In genomic region chr6:148416309-148416965, GRCh38 we compare ENCODE assay signal across 26 cellular contexts.
DNase-seq lines count a peak whose midpoint lies in the region; ATAC-seq, FAIRE-seq and TF ChIP-seq lines count a peak whose summit lies in the region.
"Had no signal": no experiment of that assay in that cellular context is flagged by ENCODE, and none has a peak within 500 bp of the region (broad histone marks: within the 10 kb centered on the region; RNA-seq: fewer than 3 reads in every experiment).

No MANE protein-coding gene starts in this region.

- no peak overlapping the region for H2AK5ac ChIP-seq in H9 (ENCODE audit: insufficient read length, low read length)

- CTCF ChIA-PET in HepG2 (lab: Yijun Ruan, JAX; ENCODE audit: low intra/inter-chr PET ratio, low total read pairs) = no interaction called here

- WGBS in HepG2 (ENCODE audit: low lambda C conversion rate) = 97% methylated on average over 7 of the region's 7 CpGs
- 79% methylated on average over 5 of the region's 7 CpGs for WGBS in right lobe of liver (ENCODE audit: insufficient coverage, low coverage, low lambda C conversion rate, missing lambda C conversion rate)
- WGBS in H9 (ENCODE audit: extremely low coverage, insufficient read length, low lambda C conversion rate) = no CpG with 5 or more reads among the region's 7 CpGs

- no peaks in the 10 kb centered on the region for H3K4me1 ChIP-seq in HepG2 (ENCODE audit: insufficient read depth, low read length)
- no peaks in the 10 kb centered on the region for H3K4me1 ChIP-seq in right lobe of liver
- H3K4me1 ChIP-seq in left lung = peaks cover 17 to 18% of the 10 kb centered on the region in 2 donors
- H3K4me1 ChIP-seq in ascending aorta = peaks cover 5 to 24% of the 10 kb centered on the region in 2 donors
- peaks cover 7% of the 10 kb centered on the region; the same call in 1 of the 2 replicates for H3K4me1 ChIP-seq in H9 (ENCODE audit: insufficient read depth, low read length)

- H2AFZ ChIP-seq in HepG2 (ENCODE audit: low read length) (no peak overlapping the region), H9 (ENCODE audit: low read length) (no peak overlapping the region)

- no peak for FAIRE-seq in HepG2 (lab: Jason Lieb, UNC)

- no peaks in the 10 kb centered on the region for H3K9me3 Mint-ChIP-seq in H9
- H3K9me3 Mint-ChIP-seq: activated CD4-positive, alpha-beta T cell treated with anti-CD3 and anti-CD28 coated beads, Interleukin-2, amount 10 ng/mL, durations not matched to agents 7 days and 5 days; activated T-helper 1 cell treated with anti-CD3 and anti-CD28 coated beads, Interleukin-12 subunit alpha, Interleukin-12 subunit beta, Interleukin-2, Interleukin-4 antibody, amounts not matched to agents 30 ng/mL and 10 ng/mL and 1 ng/mL, durations not matched to agents 14 hours and 24 hours and 36 hours; central memory CD8-positive, alpha-beta T cell; neural crest cell had no signal

- H3K9ac ChIP-seq in HepG2 (ENCODE audit: insufficient read depth, low read depth, low read length) (no peak overlapping the region), H9 (ENCODE audit: extremely low read depth, insufficient read length, low read length) (no peak overlapping the region)
- H3K9ac ChIP-seq: SK-N-SH had no signal

- no peak for TF ChIP-seq POLR2A in HepG2 (IDR thresholded peaks at IDR 0.05; ENCODE audit: insufficient read depth in 1 of 2, low read depth in 2 of 2, low read length in 2 of 2)
- TF ChIP-seq POLR2A in right lobe of liver (IDR thresholded peaks at IDR 0.05) = no peak

- no peaks in the 10 kb centered on the region for H3K23me2 ChIP-seq in H9 (ENCODE audit: insufficient read length, low read depth, low read length, poor library complexity, severe bottlenecking)

- intact Hi-C loops in HepG2 (cut with micrococcal nuclease; ENCODE audit: unreplicated experiment) = no loop called here
- intact Hi-C loops in right lobe of liver (cut with DNase I) = no loop called here
- intact Hi-C loops in left lung (cut with DNase I) = no loop called here
- intact Hi-C loops in ascending aorta (cut with DNase I) = loop anchor here (2.0 kb wide), 1 partner anchor 22 kb away; no protein-coding TSS in a partner anchor

- H3K4me3 ChIP-seq in HepG2 (replicated peaks in 1 of 3; ENCODE audit: insufficient read depth in 1 of 3, low read depth in 2 of 3, low read length in 3 of 3) = no peak overlapping the region
- H3K4me3 ChIP-seq in right lobe of liver = no peak overlapping the region
- no peak overlapping the region for H3K4me3 ChIP-seq in WERI-Rb-1 (ENCODE audit: low read depth, low read length)
- H3K4me3 ChIP-seq in left lung = no peak overlapping the region
- no peak overlapping the region for H3K4me3 ChIP-seq in ascending aorta
- H3K4me3 ChIP-seq: esophagus muscularis mucosa, gastroesophageal sphincter, suprapubic skin had no signal

- H3K27me3 ChIP-seq in HepG2 (ENCODE audit: control insufficient read depth in 1 of 2, insufficient read depth in 2 of 2, low read length in 2 of 2) (no peaks in the 10 kb centered on the region), right lobe of liver (no peaks in the 10 kb centered on the region), WERI-Rb-1 (ENCODE audit: insufficient read depth, low read depth, severe bottlenecking) (no peaks in the 10 kb centered on the region), left lung (no peaks in the 10 kb centered on the region), ascending aorta (no peaks in the 10 kb centered on the region), H9 (ENCODE audit: insufficient read depth, low read length) (no peaks in the 10 kb centered on the region)
- H3K27me3 ChIP-seq: esophagus muscularis mucosa, gastroesophageal sphincter, suprapubic skin had no signal

- no peak for ATAC-seq in HepG2
- no peak for ATAC-seq in right lobe of liver
- ATAC-seq in left lung = peak; percentile 15
- ATAC-seq: gastroesophageal sphincter, Panc1 had no signal

- H3K36me3 ChIP-seq in HepG2 (replicated peaks in 1 of 2; ENCODE audit: control insufficient read depth in 1 of 2, insufficient read depth in 2 of 2, low read length in 2 of 2) = no peaks in the 10 kb centered on the region
- no peaks in the 10 kb centered on the region for H3K36me3 ChIP-seq in right lobe of liver
- H3K36me3 ChIP-seq in WERI-Rb-1 = no peaks in the 10 kb centered on the region
- H3K36me3 ChIP-seq in left lung = no peaks in the 10 kb centered on the region
- H3K36me3 ChIP-seq in ascending aorta = no peaks in the 10 kb centered on the region
- H3K36me3 ChIP-seq: esophagus muscularis mucosa, gastroesophageal sphincter, suprapubic skin had no signal

- H4K20me1 ChIP-seq in HepG2 (ENCODE audit: insufficient read depth, low read length) = no peaks in the 10 kb centered on the region
- H4K20me1 ChIP-seq in H9 (ENCODE audit: control insufficient read depth, insufficient read depth, insufficient read length) = no peaks in the 10 kb centered on the region

- H2BK12ac ChIP-seq in H9 (ENCODE audit: insufficient read length, low read depth, low read length) = no peak overlapping the region

- H3K4me2 ChIP-seq in HepG2 (ENCODE audit: low read depth, low read length) (no peak overlapping the region), H9 (ENCODE audit: insufficient read depth, insufficient read length, low read length) (no peak overlapping the region)
- H3K4me2 ChIP-seq: SK-N-SH had no signal

- peaks cover 14 to 18% of the 10 kb centered on the region in 2 experiments for H3K4me1 Mint-ChIP-seq in H9
- H3K4me1 Mint-ChIP-seq: activated CD4-positive, alpha-beta T cell treated with anti-CD3 and anti-CD28 coated beads, Interleukin-2, amount 10 ng/mL, durations not matched to agents 7 days and 5 days; central memory CD8-positive, alpha-beta T cell had no signal

- H3K4me3 Mint-ChIP-seq in H9 = no peak overlapping the region
- H3K4me3 Mint-ChIP-seq: activated CD4-positive, alpha-beta T cell treated with anti-CD3 and anti-CD28 coated beads, Interleukin-2, amount 10 ng/mL, durations not matched to agents 7 days and 5 days; activated T-helper 1 cell treated with anti-CD3 and anti-CD28 coated beads, Interleukin-12 subunit alpha, Interleukin-12 subunit beta, Interleukin-2, Interleukin-4 antibody, amounts not matched to agents 30 ng/mL and 10 ng/mL and 1 ng/mL, durations not matched to agents 14 hours and 24 hours and 36 hours; central memory CD8-positive, alpha-beta T cell; neural crest cell had no signal

- H2BK120ac ChIP-seq in H9 (ENCODE audit: low read depth, low read length, poor library complexity, severe bottlenecking) = no peak overlapping the region

- DNase-seq in HepG2 (ENCODE audit: low spot score) (no peak), right lobe of liver (no peak), WERI-Rb-1 (no peak), left lung (no peak), ascending aorta (ENCODE audit: low spot score in 2 of 2) (no peak), hypothalamus (lab: John Stamatoyannopoulos, UW) (no peak), H9 (no peak), NCI-H128 (lab: John Stamatoyannopoulos, UW; ENCODE audit: unreplicated experiment) (no peak)
- DNase-seq: activated CD4-positive, alpha-beta T cell treated with anti-CD3 and anti-CD28 coated beads, Interleukin-2, amount 10 ng/mL, durations not matched to agents 7 days and 5 days; activated naive CD4-positive, alpha-beta T cell treated with anti-CD3 and anti-CD28 coated beads, Interleukin-2, amount 50 U/mL, for 16 hours; anterior cingulate cortex; effector CD8-positive, alpha-beta T cell; GOT3; NCI-H146; NCI-H748 treated with DMSO at 0.1 percent for 48 hours; SK-N-SH had no signal

- no peak overlapping the region for H3T11ph ChIP-seq in H9 (ENCODE audit: low read length)

- no peak overlapping the region for H2BK20ac ChIP-seq in H9 (ENCODE audit: low read depth, low read length, poor library complexity, severe bottlenecking)

- TF ChIP-seq CTCF in HepG2 (CRISPR knock-in tag; IDR thresholded peaks at IDR 0.05) (no peak), right lobe of liver (IDR thresholded peaks at IDR 0.05) (no peak), WERI-Rb-1 (IDR thresholded peaks at IDR 0.05; ENCODE audit: low read depth, low read length) (no peak), left lung (IDR thresholded peaks at IDR 0.05) (no peak), ascending aorta (IDR thresholded peaks at IDR 0.05) (no peak), H9 (conservative IDR thresholded peaks at IDR 0.05) (no peak)

- no peak overlapping the region for H4K5ac ChIP-seq in H9 (ENCODE audit: insufficient read length, low read depth, low read length)

- H4K8ac ChIP-seq in H9 (replicated peaks; ENCODE audit: insufficient read length, low read depth, low read length) = no peak overlapping the region

- H2BK5ac ChIP-seq in H9 (ENCODE audit: insufficient read length, low read length) = no peak overlapping the region

- H4K91ac ChIP-seq in H9 (ENCODE audit: insufficient read length, low read depth, low read length) = no peak overlapping the region

- H3K14ac ChIP-seq in H9 (ENCODE audit: insufficient read depth, low read length) = no peak overlapping the region; the same call in 1 of the 2 replicates

- no peak for TF ChIP-seq EP300 in HepG2 (IDR thresholded peaks at IDR 0.05; ENCODE audit: low read depth in 2 of 2, low read length in 2 of 2)
- no peak for TF ChIP-seq EP300 in HepG2 (CRISPR knock-in tag; IDR thresholded peaks at IDR 0.05; ENCODE audit: borderline replicate concordance)

- H3K27ac Mint-ChIP-seq in H9 = peak overlapping the region in 1 of 3 experiments; percentile 6; a peak in 3 of 7 replicates
- H3K27ac Mint-ChIP-seq: activated CD4-positive, alpha-beta T cell treated with anti-CD3 and anti-CD28 coated beads, Interleukin-2, amount 10 ng/mL, durations not matched to agents 7 days and 5 days; activated T-helper 1 cell treated with anti-CD3 and anti-CD28 coated beads, Interleukin-12 subunit alpha, Interleukin-12 subunit beta, Interleukin-2, Interleukin-4 antibody, amounts not matched to agents 30 ng/mL and 10 ng/mL and 1 ng/mL, durations not matched to agents 14 hours and 24 hours and 36 hours had no signal

- BruUV-seq in HepG2 (replicated peaks; lab: Mats Ljungman, UMichigan) = no TSS peak

- H3K27ac ChIP-seq in HepG2 (ENCODE audit: extremely low read length, insufficient read depth, low read length) (no peak overlapping the region), right lobe of liver (no peak overlapping the region), WERI-Rb-1 (peak overlapping the region; percentile 77), left lung (no peak overlapping the region), ascending aorta (no peak overlapping the region), H9 (ENCODE audit: insufficient read length, low read depth, low read length) (no peak overlapping the region)
- H3K27ac ChIP-seq: C4-2B, esophagus muscularis mucosa, gastroesophageal sphincter, HL-60, suprapubic skin, VCaP had no signal

- POLR2A ChIA-PET in HepG2 (lab: Yijun Ruan, JAX) = no interaction called here

- no peak overlapping the region for H3K4ac ChIP-seq in H9 (ENCODE audit: low read depth, low read length)

- H3K79me1 ChIP-seq in H9 (ENCODE audit: insufficient read depth, low read depth, low read length, poor library complexity, severe bottlenecking) = no peaks in the 10 kb centered on the region

- H3K36me3 Mint-ChIP-seq in H9 (ENCODE audit: insufficient read depth in 1 of 3, low read depth in 3 of 3) = no peaks in the 10 kb centered on the region

- H3K27me3 Mint-ChIP-seq in H9 (ENCODE audit: low read depth) = no peaks in the 10 kb centered on the region

- H3K9me3 ChIP-seq in HepG2 (ENCODE audit: low read length) (no peaks in the 10 kb centered on the region), right lobe of liver (no peaks in the 10 kb centered on the region), WERI-Rb-1 (ENCODE audit: severe bottlenecking) (no peaks in the 10 kb centered on the region), left lung (no peaks in the 10 kb centered on the region), ascending aorta (no peaks in the 10 kb centered on the region), H9 (ENCODE audit: control insufficient read depth, low read depth, low read length) (no peaks in the 10 kb centered on the region)
- H3K9me3 ChIP-seq: esophagus muscularis mucosa, gastroesophageal sphincter, SK-N-SH, suprapubic skin had no signal

- H3K18ac ChIP-seq in H9 (ENCODE audit: insufficient read length, low read depth, low read length) = no peak overlapping the region

- H3K79me2 ChIP-seq in HepG2 (ENCODE audit: insufficient read depth, low read length) (no peaks in the 10 kb centered on the region), H9 (ENCODE audit: insufficient read depth, low read length) (no peaks in the 10 kb centered on the region; the same call in 1 of the 2 replicates)

- in situ Hi-C loops in HepG2 (cut with HindIII; ENCODE audit: extremely low pct_ligation_motif_present, low pct_unique_long_range_greater_than_20kb) = no loop called here

- no peak for TF ChIP-seq RAD21 in HepG2 (CRISPR knock-in tag; IDR thresholded peaks at IDR 0.05)

- no peak overlapping the region for H3K23ac ChIP-seq in H9 (ENCODE audit: insufficient read length, low read depth, low read length)

- H3K56ac ChIP-seq in H9 (ENCODE audit: insufficient read length, low read depth, low read length) = no peak overlapping the region

- no peak overlapping the region for H2BK15ac ChIP-seq in H9 (ENCODE audit: low read depth, low read length)
